In genomic region chr1:233624289-233624688, GRCh38 we compare ENCODE assay signal across 3 cellular contexts.
A peak's percentile ranks its signal among the peaks of the same experiment; 100 is the strongest.
TF ChIP-seq lines count a peak whose summit lies in the region.

No MANE protein-coding gene starts in this region.

TF ChIP-seq in HEK293, 187 proteins besides CTCF, POLR2A, EP300 and RAD21:
- TF ChIP-seq ZNF23 (tag by site-specific recombination; IDR thresholded peaks at IDR 0.05; ENCODE audit: borderline replicate concordance), result no peak
- TF ChIP-seq ZEB2 (tag by site-specific recombination; IDR thresholded peaks at IDR 0.05), result peak; percentile 100
- TF ChIP-seq ZNF202 (tag by site-specific recombination; IDR thresholded peaks at IDR 0.05; ENCODE audit: borderline replicate concordance), result no peak
- TF ChIP-seq SCRT1 (tag by site-specific recombination; IDR thresholded peaks at IDR 0.05; ENCODE audit: borderline replicate concordance), result 0 out of 2 replicates have a peak, but pooled peaks have one; percentile 67
- TF ChIP-seq ZNF658 (tag by site-specific recombination; IDR thresholded peaks at IDR 0.05), result no peak
- TF ChIP-seq SCRT2 (tag by site-specific recombination; IDR thresholded peaks at IDR 0.05), result peak; percentile 89
- no peak for TF ChIP-seq ZNF510 (tag by site-specific recombination; IDR thresholded peaks at IDR 0.05; ENCODE audit: insufficient replicate concordance)
- TF ChIP-seq ZNF623 (tag by site-specific recombination; IDR thresholded peaks at IDR 0.05), result no peak
- no peak for TF ChIP-seq ZNF560 (tag by site-specific recombination; IDR thresholded peaks at IDR 0.05; ENCODE audit: borderline replicate concordance)
- no peak for TF ChIP-seq KLF9 (tag by site-specific recombination; IDR thresholded peaks at IDR 0.05; ENCODE audit: low read depth)

TF ChIP-seq in GM12878, 131 proteins besides CTCF, POLR2A, EP300 and RAD21:
- TF ChIP-seq BACH1 (IDR thresholded peaks at IDR 0.05; ENCODE audit: borderline replicate concordance) (no peak), ZNF217 (IDR thresholded peaks at IDR 0.05) (0 out of 2 replicates have a peak, but pooled peaks have one; percentile 60)

TF ChIP-seq in H1, 55 proteins besides CTCF, POLR2A, EP300 and RAD21:
- TF ChIP-seq JUN (IDR thresholded peaks at IDR 0.05; ENCODE audit: low read depth, low read length) (no peak), E2F6 (IDR thresholded peaks at IDR 0.05) (0 out of 2 replicates have a peak, but pooled peaks have one; percentile 16)
TF ChIP-seq in H1: peak in this region for 1.
